26 cellular contexts compared by ENCODE assay signal in the genomic region with DNA sequence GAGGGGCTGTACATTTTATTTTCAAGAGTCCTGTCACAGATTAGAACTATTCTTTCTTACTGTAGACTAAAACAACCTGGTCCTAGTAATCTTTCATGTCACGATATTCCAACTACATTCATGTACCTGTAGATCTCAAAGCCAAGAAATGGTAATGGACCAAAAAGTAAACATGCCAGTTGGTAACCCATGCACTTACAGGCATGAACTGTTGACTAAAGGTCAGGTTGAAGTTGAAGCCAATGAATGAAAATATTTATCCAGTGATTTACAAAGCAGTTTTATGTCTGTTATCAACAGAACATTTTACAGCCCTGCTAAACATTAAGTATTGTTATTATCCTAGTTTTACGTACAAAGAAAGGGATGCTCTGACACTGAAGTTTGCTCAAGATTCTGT.
"Had no signal": no experiment of that assay in that cellular context is flagged by ENCODE, and none has a peak within 500 bp of the region (broad histone marks: within the 10 kb centered on the region; RNA-seq: fewer than 3 reads in every experiment).

No MANE protein-coding gene starts in this region.

- H3K27me3 ChIP-seq: ascending aorta, breast epithelium, Peyer's patch, SJSA1 had no signal

- H3K36me3 ChIP-seq: breast epithelium had no signal

- H3K9ac ChIP-seq: SK-N-SH had no signal

- H3K27ac ChIP-seq: ascending aorta, breast epithelium, Peyer's patch, SJSA1 had no signal

- H3K4me1 ChIP-seq: ascending aorta, breast epithelium, Peyer's patch, SJSA1 had no signal

- H3K4me3 ChIP-seq: ascending aorta, breast epithelium, Peyer's patch, SJSA1 had no signal

- DNase-seq: activated CD4-positive, alpha-beta T cell treated with anti-CD3 and anti-CD28 coated beads, Interleukin-2, amount 10 ng/mL, durations not matched to agents 24 days and 14 days; activated CD4-positive, alpha-beta T cell treated with anti-CD3 and anti-CD28 coated beads, Interleukin-2, amount 50 U/mL, for 4 hours; activated CD8-positive, alpha-beta T cell treated with anti-CD3 and anti-CD28 coated beads for 36 hours; activated gamma-delta T cell; activated naive CD4-positive, alpha-beta T cell treated with Interleukin-2 at 50 U/mL for 16 hours; activated naive CD8-positive, alpha-beta T cell treated with anti-CD3 and anti-CD28 coated beads, Interleukin-2, amount 10 ng/mL, durations not matched to agents 7 days and 5 days; activated T-cell treated with anti-CD3 and anti-CD28 coated beads, Interleukin-2, amount 50 U/mL, for 24 hours; amygdala; Karpas-422; NCI-H1105 treated with DMSO at 0.1 percent for 48 hours; NCI-H1436; NCI-H1694; NCI-H1930; NCI-H2081 treated with DMSO at 0.1 percent for 48 hours; NCI-H226; NCI-H510A; NCI-H526; NCI-H774; Peyer's patch; RPMI8226; SHP77 treated with DMSO at 0.1 percent for 48 hours; SK-N-SH had no signal

- FAIRE-seq: TTC549 had no signal

- ATAC-seq: activated CD8-positive, alpha-beta T cell treated with anti-CD3 and anti-CD28 coated beads for 36 hours had no signal

- H3K9me3 ChIP-seq: ascending aorta, breast epithelium, Peyer's patch, SJSA1, SK-N-SH had no signal
